In the genomic region with DNA sequence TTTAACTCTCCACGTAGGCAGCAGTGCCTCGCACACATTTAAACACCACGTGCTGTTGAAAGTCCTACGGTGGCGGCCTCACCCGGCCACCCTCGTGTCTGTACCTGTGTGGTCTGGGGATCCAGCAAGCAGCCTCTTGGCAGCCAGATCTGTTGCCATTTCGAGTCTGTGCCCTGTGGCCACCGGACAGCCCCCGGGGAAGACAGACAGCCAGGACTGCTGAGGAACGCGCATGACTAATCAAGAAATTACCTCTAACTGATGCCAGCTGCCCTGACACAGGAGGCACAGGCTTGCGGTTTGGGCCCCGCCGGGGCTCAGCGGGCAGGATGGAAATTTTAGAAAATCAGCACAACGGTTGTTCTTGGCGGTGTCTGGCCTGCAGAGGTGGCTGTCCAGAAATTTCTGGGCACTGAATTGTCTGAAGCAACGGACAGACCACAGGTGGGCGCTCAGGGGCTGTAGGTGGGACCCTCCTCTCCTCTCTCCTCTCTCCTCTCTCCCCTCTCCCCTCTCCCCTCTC, we compare ENCODE assay signal across 8 cellular contexts. TPM values are rescaled to one million over a fixed set of nuclear protein-coding genes. Genes with fewer than 3 reads are reported as not detected.
A peak's percentile ranks its signal among the peaks of the same experiment; 100 is the strongest.
DNase-seq lines count a peak whose midpoint lies in the region; ATAC-seq and TF ChIP-seq lines count a peak whose summit lies in the region.

No MANE protein-coding gene starts in this region.

- no peak overlapping the region for H3K27ac ChIP-seq in RWPE2 (ENCODE audit: poor library complexity, severe bottlenecking)
- peak overlapping the region; percentile 64 for H3K27ac ChIP-seq in thymus (ENCODE audit: low read depth)

- H3K27me3 ChIP-seq in RWPE2 (ENCODE audit: insufficient read depth, poor library complexity, severe bottlenecking) (peaks cover 48% of the 10 kb centered on the region), thymus (ENCODE audit: control insufficient read depth, insufficient read depth) (no peaks in the 10 kb centered on the region)

- peak; percentile 53 for ATAC-seq in HG03060 (IDR thresholded peaks at IDR 0.05; ENCODE audit: low read depth, unreplicated experiment)
- ATAC-seq in RWPE2 (ENCODE audit: low read depth), result peak; percentile 90

- no peak overlapping the region for H3K4me3 ChIP-seq in RWPE2 (ENCODE audit: severe bottlenecking)
- no peak overlapping the region for H3K4me3 ChIP-seq in lower leg skin (ENCODE audit: low read depth, poor library complexity, severe bottlenecking)
- peak overlapping the region; percentile 24 for H3K4me3 ChIP-seq in thymus (ENCODE audit: low read length)

- H3K4me1 ChIP-seq in RWPE2 (ENCODE audit: insufficient read depth, poor library complexity, severe bottlenecking), result no peaks in the 10 kb centered on the region
- peaks cover 49% of the 10 kb centered on the region for H3K4me1 ChIP-seq in thymus (ENCODE audit: control insufficient read depth, insufficient read depth, low read length)

- 34 to 49% methylated on average over 19 to 20 of the region's 20 CpGs for WGBS in lower leg skin, 2 donors
- 7% methylated on average over 20 of the region's 20 CpGs for WGBS in thymus

- intact Hi-C loops in lower leg skin (cut with DNase I; ENCODE audit: low total_unique reads), result no loop called here

- TF ChIP-seq CTCF in RWPE2 (IDR thresholded peaks at IDR 0.05; ENCODE audit: poor library complexity, severe bottlenecking), result no peak
- no peak for TF ChIP-seq CTCF in lower leg skin (IDR thresholded peaks at IDR 0.05)

- H3K36me3 ChIP-seq in RWPE2 (ENCODE audit: low read depth), result no peaks in the 10 kb centered on the region
- H3K36me3 ChIP-seq in thymus (ENCODE audit: control insufficient read depth, insufficient read depth), result peaks cover 15% of the 10 kb centered on the region

- TF ChIP-seq POLR2A in lower leg skin (IDR thresholded peaks at IDR 0.05), result no peak

- H3K9me3 ChIP-seq in RWPE2 (ENCODE audit: severe bottlenecking), result no peaks in the 10 kb centered on the region
- no peaks in the 10 kb centered on the region for H3K9me3 ChIP-seq in thymus (ENCODE audit: control insufficient read depth)

- peak; percentile 12 for DNase-seq in NCI-H82 (lab: John Stamatoyannopoulos, UW)
- no peak for DNase-seq in NCI-H82 treated with DMSO at 0.1 percent for 48 hours (lab: John Stamatoyannopoulos, UW; ENCODE audit: unreplicated experiment)
- no peak for DNase-seq in RWPE2 (ENCODE audit: low spot score)
- DNase-seq in activated effector memory CD4-positive, alpha-beta T cell treated with Interleukin-2 at 50 U/mL for 16 hours, result peak; percentile 73
- peak; percentile 16 to 83 for DNase-seq in lower leg skin (ENCODE audit: low spot score in 2 of 2)
- no peak for DNase-seq in midbrain (lab: John Stamatoyannopoulos, UW)

RNA-seq across cellular contexts. Expression of a gene that starts 15.6 kb away (rescaled TPM):
- 10 to 100 TPM; 24.8 to 35.9 (median 30.1) TPM for total RNA-seq in lower leg skin
- 33.0 TPM for polyA plus RNA-seq in thymus

Comparison
In these comparisons a context has a peak if more than half of its experiments do, and no peak if none do; other contexts are left out.
1. DNase-seq: peak in NCI-H82 (single experiment), activated effector memory CD4-positive, alpha-beta T cell treated with Interleukin-2 at 50 U/mL for 16 hours (single experiment) and lower leg skin (2 of 2); none in NCI-H82 treated with DMSO at 0.1 percent for 48 hours (single experiment), RWPE2 (single experiment) and midbrain (single experiment).